14 cellular contexts compared by ENCODE assay signal in the genomic region with DNA sequence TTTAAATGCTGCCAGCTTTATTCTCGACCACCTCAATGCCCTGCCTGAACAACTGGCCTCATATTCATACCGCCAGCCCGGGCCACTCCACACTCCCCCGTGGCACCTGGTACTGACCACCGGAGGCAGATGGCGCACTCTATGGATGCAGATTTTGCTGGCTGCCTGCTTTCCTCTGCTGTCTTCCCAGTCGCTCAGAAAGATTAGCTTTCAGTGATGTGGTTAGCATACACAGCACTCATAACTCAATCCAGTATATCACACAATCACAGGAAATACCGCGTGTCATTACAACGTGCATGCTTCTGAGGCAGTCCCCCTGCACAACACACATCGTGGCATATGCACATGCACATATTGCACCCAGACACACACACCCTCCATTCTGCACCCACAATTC.
A peak's percentile ranks its signal among the peaks of the same experiment; 100 is the strongest.
DNase-seq lines count a peak whose midpoint lies in the region; ATAC-seq, FAIRE-seq and TF ChIP-seq lines count a peak whose summit lies in the region.
"Had no signal": no experiment of that assay in that cellular context is flagged by ENCODE, and none has a peak within 500 bp of the region (broad histone marks: within the 10 kb centered on the region; RNA-seq: fewer than 3 reads in every experiment).

No MANE protein-coding gene starts in this region.

- H3K4me3 Mint-ChIP-seq in T-cell = peak overlapping the region in 1 of 3 donors; percentile 49
- H3K4me3 Mint-ChIP-seq: H9 had no signal

- TF ChIP-seq POLR2A in H54 (IDR thresholded peaks at IDR 0.05; ENCODE audit: low read depth, low read length) = no peak

- no peak for TF ChIP-seq CTCF in D721Med (IDR thresholded peaks at IDR 0.05; ENCODE audit: insufficient read depth, missing control alignments)

- peaks cover 13 to 15% (median 14%) of the 10 kb centered on the region in 3 donors for H3K4me1 Mint-ChIP-seq in T-cell

- DNase-seq in D721Med (ENCODE audit: insufficient read length, low spot score) (no peak), T-cell (peak in 3 of 34 experiments; percentile 5 to 26 (median 8)), left lobe of liver (ENCODE audit: low spot score) (no peak), 8988T (no peak), H54 (ENCODE audit: insufficient read length, low spot score) (no peak), SHP77 (lab: John Stamatoyannopoulos, UW) (no peak)
- DNase-seq: EL, H9, NCI-H2081 treated with DMSO at 0.1 percent for 48 hours had no signal

- FAIRE-seq in D721Med (lab: Jason Lieb, UNC) (peak; percentile 32), H54 (lab: Jason Lieb, UNC) (no peak)
- FAIRE-seq: urothelium cell line had no signal

- H2AFZ ChIP-seq in ACC112 (ENCODE audit: low read length, unreplicated experiment) = no peak overlapping the region

- peaks cover 0 to 22% of the 10 kb centered on the region in 2 donors for H3K27me3 Mint-ChIP-seq in T-cell

- CTCF ChIA-PET in T-cell (lab: Charles Lee) = interaction anchor here in 1 of 2 donors (0.6 kb wide), 1 partner anchor 33 kb away, joined by 3 read pairs; no protein-coding TSS in a partner anchor

- no peaks in the 10 kb centered on the region for H3K36me3 Mint-ChIP-seq in T-cell

- no peaks in the 10 kb centered on the region for H3K9me3 Mint-ChIP-seq in T-cell

- ATAC-seq in T-cell (replicated peaks in 1 of 4) (peak; percentile 45 to 82 (median 60)), left lobe of liver (peak; percentile 12), GM21390 (IDR thresholded peaks at IDR 0.05; ENCODE audit: unreplicated experiment) (no peak)

- H3K27ac ChIP-seq in ACC112 (ENCODE audit: low read depth, low read length) = no peak overlapping the region
- H3K27ac ChIP-seq: dorsolateral prefrontal cortex, neutrophil had no signal

- H3K27me3 ChIP-seq in ACC112 (ENCODE audit: insufficient read depth, low read length) = no peaks in the 10 kb centered on the region

- no peak overlapping the region for H3K27ac Mint-ChIP-seq in T-cell
- H3K27ac Mint-ChIP-seq: H9 had no signal

- H3K4me3 ChIP-seq in ACC112 (ENCODE audit: low read depth, low read length) = peak overlapping the region; percentile 36; the same call in 1 of the 2 replicates
- H3K4me3 ChIP-seq: dorsolateral prefrontal cortex had no signal

- no peaks in the 10 kb centered on the region for H3K4me1 ChIP-seq in ACC112 (ENCODE audit: control insufficient read depth, insufficient read depth, low read length, unreplicated experiment)

- no peaks in the 10 kb centered on the region for H3K79me2 ChIP-seq in ACC112 (ENCODE audit: control insufficient read depth, insufficient read depth, low read length, unreplicated experiment)

- H3K36me3 ChIP-seq in ACC112 (ENCODE audit: insufficient read depth, low read length) = no peaks in the 10 kb centered on the region
- H3K36me3 ChIP-seq: neutrophil had no signal

- POLR2A ChIA-PET in T-cell (lab: Charles Lee) = no interaction called here
